Comparison of ENCODE assay signal across 32 cellular contexts in the genomic region with DNA sequence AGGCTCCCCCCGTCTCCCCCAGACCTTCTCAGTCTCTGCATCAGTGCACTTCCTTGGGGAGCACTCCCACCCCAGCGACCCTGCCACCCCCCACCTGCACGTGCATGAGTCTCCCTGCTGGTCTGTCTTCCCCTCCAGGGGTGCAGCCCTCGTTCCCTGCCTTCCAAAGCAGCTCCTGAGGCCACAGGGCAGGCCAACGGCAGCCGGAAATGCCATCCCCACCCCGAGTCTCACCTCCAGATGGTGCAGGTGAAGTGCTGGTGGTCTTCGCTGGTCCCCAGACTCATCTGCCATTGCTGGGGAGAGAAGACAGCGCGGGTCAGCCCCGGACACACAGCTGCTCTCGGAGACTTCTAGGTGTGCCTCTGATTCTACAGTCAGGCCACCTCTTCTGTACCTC.
"Had no signal": no experiment of that assay in that cellular context is flagged by ENCODE, and none has a peak within 500 bp of the region (broad histone marks: within the 10 kb centered on the region; RNA-seq: fewer than 3 reads in every experiment).

No MANE protein-coding gene starts in this region.

- DNase-seq: activated B cell treated with CpG ODN at 0.5 μM for 24 hours; activated CD4-positive, alpha-beta memory T cell treated with anti-CD3 and anti-CD28 coated beads for 36 hours; activated CD4-positive, alpha-beta T cell treated with anti-CD3 and anti-CD28 coated beads for 4 hours; activated CD4-positive, alpha-beta T cell treated with anti-CD3 and anti-CD28 coated beads, Interleukin-2, amount 50 U/mL, for 1 hour; activated CD4-positive, CD25-positive, alpha-beta regulatory T cell treated with anti-CD3 and anti-CD28 coated beads, Interleukin-2, amount 50 U/mL, for 72 hours; activated CD8-positive, alpha-beta memory T cell treated with anti-CD3 and anti-CD28 coated beads for 24 hours; activated CD8-positive, alpha-beta memory T cell treated with anti-CD3 and anti-CD28 coated beads, Interleukin-2, amount 10 ng/mL, durations not matched to agents 7 days and 5 days; activated CD8-positive, alpha-beta memory T cell treated with anti-CD3 and anti-CD28 coated beads, Interleukin-2, amount 50 U/mL, for 48 hours; activated effector memory CD4-positive, alpha-beta T cell treated with Interleukin-2 at 50 U/mL for 16 hours; activated T-cell treated with anti-CD3 and anti-CD28 coated beads, Interleukin-2, amount 50 U/mL, for 48 hours; anterior cingulate cortex; brain microvascular endothelial cell; Kasumi-1; KG1; MG63; NCI-H1048; NCI-H1105 treated with DMSO at 0.1 percent for 48 hours; NCI-H1436; NCI-H1694; NCI-H1930; NCI-H2081 treated with DMSO at 0.1 percent for 48 hours; NCI-H345; NCI-H524 treated with DMSO at 0.1 percent for 48 hours; PC-3; Peyer's patch; Right ventricle myocardium superior; RPMI8226; SW 1271; T-helper 1 cell; T-helper 2 cell; T-helper 9 cell had no signal

- ATAC-seq: activated CD8-positive, alpha-beta memory T cell treated with anti-CD3 and anti-CD28 coated beads, Interleukin-2, amount 10 ng/mL, durations not matched to agents 7 days and 5 days; PC-3 had no signal

- H3K27me3 ChIP-seq: brain microvascular endothelial cell, MG63, Peyer's patch had no signal

- H3K4me3 ChIP-seq: MG63, Peyer's patch had no signal

- H3K27ac ChIP-seq: brain microvascular endothelial cell, Peyer's patch, VCaP had no signal

- H3K9me3 ChIP-seq: MG63, Peyer's patch had no signal
